Comparison of ENCODE assay signal across 12 cellular contexts in genomic region chr11:27443746-27444465, GRCh38. TPM values are rescaled to one million over a fixed set of nuclear protein-coding genes. Genes with fewer than 3 reads are reported as not detected.
DNase-seq lines count a peak whose midpoint lies in the region; ATAC-seq and TF ChIP-seq lines count a peak whose summit lies in the region.
"Had no signal": no experiment of that assay in that cellular context is flagged by ENCODE, and none has a peak within 500 bp of the region (broad histone marks: within the 10 kb centered on the region; RNA-seq: fewer than 3 reads in every experiment).

No MANE protein-coding gene starts in this region.

- no peak for TF ChIP-seq EP300 in stomach (IDR thresholded peaks at IDR 0.05)

- H3K9me3 ChIP-seq in hepatocyte (ENCODE audit: low read depth) (no peaks in the 10 kb centered on the region), stomach (no peaks in the 10 kb centered on the region)
- H3K9me3 ChIP-seq: esophagus squamous epithelium, upper lobe of left lung had no signal

- H3K27me3 Mint-ChIP-seq in activated T-helper 1 cell treated with anti-CD3 and anti-CD28 coated beads, Interleukin-12 subunit alpha, Interleukin-12 subunit beta, Interleukin-2, Interleukin-4 antibody, amounts not matched to agents 30 ng/mL and 10 ng/mL and 1 ng/mL, durations not matched to agents 14 hours and 24 hours and 36 hours (ENCODE audit: insufficient read depth): peaks cover 6% of the 10 kb centered on the region

- H3K4me2 ChIP-seq in hepatocyte: no peak overlapping the region

- peaks cover 45% of the 10 kb centered on the region for H4K20me1 ChIP-seq in hepatocyte (ENCODE audit: insufficient read depth, poor library complexity, severe bottlenecking)

- H3K9me3 Mint-ChIP-seq in activated T-helper 1 cell treated with anti-CD3 and anti-CD28 coated beads, Interleukin-12 subunit alpha, Interleukin-12 subunit beta, Interleukin-2, Interleukin-4 antibody, amounts not matched to agents 30 ng/mL and 10 ng/mL and 1 ng/mL, durations not matched to agents 14 hours and 24 hours and 36 hours: no peaks in the 10 kb centered on the region
- H3K9me3 Mint-ChIP-seq: activated T-helper 17 cell treated with anti-CD3 and anti-CD28 coated beads, Interleukin-2, amount 50 U/mL, for 72 hours; CD4-positive, alpha-beta memory T cell had no signal

- H3K4me3 Mint-ChIP-seq in activated T-helper 1 cell treated with anti-CD3 and anti-CD28 coated beads, Interleukin-12 subunit alpha, Interleukin-12 subunit beta, Interleukin-2, Interleukin-4 antibody, amounts not matched to agents 30 ng/mL and 10 ng/mL and 1 ng/mL, durations not matched to agents 14 hours and 24 hours and 36 hours: no peak overlapping the region
- H3K4me3 Mint-ChIP-seq: activated T-helper 17 cell treated with anti-CD3 and anti-CD28 coated beads, Interleukin-2, amount 50 U/mL, for 72 hours; CD4-positive, alpha-beta memory T cell had no signal

- no peak for TF ChIP-seq POLR2A in stomach (IDR thresholded peaks at IDR 0.05)

- H3K4me1 Mint-ChIP-seq in activated T-helper 1 cell treated with anti-CD3 and anti-CD28 coated beads, Interleukin-12 subunit alpha, Interleukin-12 subunit beta, Interleukin-2, Interleukin-4 antibody, amounts not matched to agents 30 ng/mL and 10 ng/mL and 1 ng/mL, durations not matched to agents 14 hours and 24 hours and 36 hours (ENCODE audit: low read depth): no peaks in the 10 kb centered on the region
- H3K4me1 Mint-ChIP-seq: activated T-helper 17 cell treated with anti-CD3 and anti-CD28 coated beads, Interleukin-2, amount 50 U/mL, for 72 hours; CD4-positive, alpha-beta memory T cell had no signal

- peak overlapping the region; percentile 8 for H3K27ac ChIP-seq in hepatocyte
- no peak overlapping the region for H3K27ac ChIP-seq in brain microvascular endothelial cell
- peak overlapping the region in 1 of 5 donors; percentile 16 for H3K27ac ChIP-seq in stomach
- H3K27ac ChIP-seq: esophagus squamous epithelium, upper lobe of left lung had no signal

- 75% methylated on average over 4 of the region's 4 CpGs for WGBS in hepatocyte (ENCODE audit: low lambda C conversion rate, missing lambda C conversion rate)
- 67 to 81% (median 77%) methylated on average over 4 of the region's 4 CpGs for WGBS in stomach, 5 donors

- H3K36me3 ChIP-seq in hepatocyte (replicated peaks; ENCODE audit: insufficient read depth, low read depth) (no peaks in the 10 kb centered on the region), brain microvascular endothelial cell (replicated peaks) (no peaks in the 10 kb centered on the region), stomach (no peaks in the 10 kb centered on the region)
- H3K36me3 ChIP-seq: esophagus squamous epithelium, upper lobe of left lung had no signal

- no peak overlapping the region for H3K4me3 ChIP-seq in hepatocyte
- H3K4me3 ChIP-seq in brain microvascular endothelial cell (ENCODE audit: low read depth, low read length): no peak overlapping the region
- no peak overlapping the region for H3K4me3 ChIP-seq in stomach
- H3K4me3 ChIP-seq: esophagus squamous epithelium, upper lobe of left lung had no signal

- in situ Hi-C loops in brain microvascular endothelial cell (cut with HindIII; ENCODE audit: low pct_ligation_motif_present, low sequenced_read_pairs): no loop called here

- no peaks in the 10 kb centered on the region for H3K36me3 Mint-ChIP-seq in activated T-helper 1 cell treated with anti-CD3 and anti-CD28 coated beads, Interleukin-12 subunit alpha, Interleukin-12 subunit beta, Interleukin-2, Interleukin-4 antibody, amounts not matched to agents 30 ng/mL and 10 ng/mL and 1 ng/mL, durations not matched to agents 14 hours and 24 hours and 36 hours (ENCODE audit: low read depth)
- H3K36me3 Mint-ChIP-seq: CD4-positive, alpha-beta memory T cell had no signal

- H3K4me1 ChIP-seq in hepatocyte (ENCODE audit: insufficient read depth) (peaks cover 15% of the 10 kb centered on the region), stomach (peaks cover 0 to 28% (median 15%) of the 10 kb centered on the region in 4 donors)
- H3K4me1 ChIP-seq: upper lobe of left lung had no signal

- H3K79me2 ChIP-seq in hepatocyte: peaks cover 94% of the 10 kb centered on the region

- no peak for ATAC-seq in GM18861 (IDR thresholded peaks at IDR 0.05; ENCODE audit: unreplicated experiment)
- ATAC-seq: activated T-helper 17 cell treated with anti-CD3 and anti-CD28 coated beads, Interleukin-2, amount 50 U/mL, for 72 hours had no signal

- no peaks in the 10 kb centered on the region for H3K27me3 ChIP-seq in hepatocyte
- H3K27me3 ChIP-seq in brain microvascular endothelial cell (replicated peaks): no peaks in the 10 kb centered on the region
- H3K27me3 ChIP-seq in stomach: no peaks in the 10 kb centered on the region
- H3K27me3 ChIP-seq: esophagus squamous epithelium, upper lobe of left lung had no signal

- no peaks in the 10 kb centered on the region for H3K9me2 ChIP-seq in hepatocyte (replicated peaks; ENCODE audit: insufficient read depth)

- TF ChIP-seq CTCF in hepatocyte (IDR thresholded peaks at IDR 0.05; ENCODE audit: poor library complexity): no peak
- TF ChIP-seq CTCF in brain microvascular endothelial cell (IDR thresholded peaks at IDR 0.05; ENCODE audit: low read depth, low read length, missing control alignments): no peak
- TF ChIP-seq CTCF in stomach (IDR thresholded peaks at IDR 0.05): no peak

- intact Hi-C loops in activated T-helper 1 cell treated with anti-CD3 and anti-CD28 coated beads, Interleukin-12 subunit alpha, Interleukin-12 subunit beta, Interleukin-2, Interleukin-4 antibody, amounts not matched to agents 30 ng/mL and 10 ng/mL and 1 ng/mL, durations not matched to agents 14 hours and 24 hours and 36 hours (cut with micrococcal nuclease): no loop called here
- intact Hi-C loops in stomach (cut with DNase I; ENCODE audit: low total_unique reads): no loop called here

- DNase-seq in NCI-H1048 (lab: John Stamatoyannopoulos, UW) (peak; percentile 75), NCI-H69 (lab: John Stamatoyannopoulos, UW) (peak; percentile 99), hepatocyte (ENCODE audit: low spot score) (no peak), retina (peak; percentile 88), brain microvascular endothelial cell (no peak), stomach (no peak)
- no peak for DNase-seq in activated T-helper 1 cell treated with anti-CD3 and anti-CD28 coated beads, Interleukin-12 subunit alpha, Interleukin-12 subunit beta, Interleukin-2, Interleukin-4 antibody, amounts not matched to agents 30 ng/mL and 10 ng/mL and 1 ng/mL, durations not matched to agents 14 hours and 24 hours and 36 hours (ENCODE audit: low spot score)
- DNase-seq: CD4-positive, alpha-beta memory T cell; esophagus squamous epithelium; upper lobe of left lung had no signal

- H2AFZ ChIP-seq in hepatocyte: no peak overlapping the region

- H3K27ac Mint-ChIP-seq in activated T-helper 1 cell treated with anti-CD3 and anti-CD28 coated beads, Interleukin-12 subunit alpha, Interleukin-12 subunit beta, Interleukin-2, Interleukin-4 antibody, amounts not matched to agents 30 ng/mL and 10 ng/mL and 1 ng/mL, durations not matched to agents 14 hours and 24 hours and 36 hours: no peak overlapping the region
- H3K27ac Mint-ChIP-seq: activated T-helper 17 cell treated with anti-CD3 and anti-CD28 coated beads, Interleukin-2, amount 50 U/mL, for 72 hours; CD4-positive, alpha-beta memory T cell had no signal

RNA-seq across cellular contexts. Expression of gene LGR4, which starts 28.7 kb away (rescaled TPM):
- total RNA-seq in hepatocyte (108 and 115 TPM in 2 replicates), stomach (100 to 1,000 TPM in 1 of 5 donors, 10 to 100 TPM in 4; 29.2 to 236 (median 57.9) TPM)
- polyA plus RNA-seq in hepatocyte (27.2 and 30.1 TPM in 2 replicates), stomach (1 to 10 TPM; 5.6 to 7.6 (median 6.6) TPM)
- 0.05 TPM in 1 of 2 replicates, not detected in the other for total RNA-seq in activated T-helper 1 cell treated with anti-CD3 and anti-CD28 coated beads, Interleukin-12 subunit alpha, Interleukin-12 subunit beta, Interleukin-2, Interleukin-4 antibody, amounts not matched to agents 30 ng/mL and 10 ng/mL and 1 ng/mL, durations not matched to agents 14 hours and 24 hours and 36 hours

Comparison
In these comparisons a context has a peak if more than half of its experiments do, and no peak if none do; other contexts are left out.
1. DNase-seq: peak in NCI-H1048 (single experiment), NCI-H69 (single experiment) and retina (single experiment); none in hepatocyte (single experiment), activated T-helper 1 cell treated with anti-CD3 and anti-CD28 coated beads, Interleukin-12 subunit alpha, Interleukin-12 subunit beta, Interleukin-2, Interleukin-4 antibody, amounts not matched to agents 30 ng/mL and 10 ng/mL and 1 ng/mL, durations not matched to agents 14 hours and 24 hours and 36 hours (single experiment), brain microvascular endothelial cell (single experiment) and stomach (single experiment).
2. RNA of gene LGR4, which starts 28.7 kb away (total RNA-seq): 108 to 115 TPM in hepatocyte and 29.2 to 236 TPM in stomach; 0.05 TPM in activated T-helper 1 cell treated with anti-CD3 and anti-CD28 coated beads, Interleukin-12 subunit alpha, Interleukin-12 subunit beta, Interleukin-2, Interleukin-4 antibody, amounts not matched to agents 30 ng/mL and 10 ng/mL and 1 ng/mL, durations not matched to agents 14 hours and 24 hours and 36 hours; every median in the first group is over 10 times any median in the second.